ENCODE assay signal across 2 cellular contexts in genomic region chr7:155423337-155424285, GRCh38.
TF ChIP-seq lines count a peak whose summit lies in the region.

No MANE protein-coding gene starts in this region.

TF ChIP-seq in IMR-90, 13 proteins besides CTCF, POLR2A, EP300 and RAD21 (continued from another document):
- no peak for TF ChIP-seq CHD1 (IDR thresholded peaks at IDR 0.05; ENCODE audit: low read depth, low read length)
- TF ChIP-seq MAFK (IDR thresholded peaks at IDR 0.05; ENCODE audit: low read depth, low read length), result no peak
- no peak for TF ChIP-seq NFE2L2 (IDR thresholded peaks at IDR 0.05; ENCODE audit: low read depth, low read length)
- TF ChIP-seq MXI1 (IDR thresholded peaks at IDR 0.05; ENCODE audit: borderline replicate concordance, low read depth, low read length), result no peak
- no peak for TF ChIP-seq RCOR1 (IDR thresholded peaks at IDR 0.05; ENCODE audit: insufficient replicate concordance, low read length)
- TF ChIP-seq, protein P1, sequence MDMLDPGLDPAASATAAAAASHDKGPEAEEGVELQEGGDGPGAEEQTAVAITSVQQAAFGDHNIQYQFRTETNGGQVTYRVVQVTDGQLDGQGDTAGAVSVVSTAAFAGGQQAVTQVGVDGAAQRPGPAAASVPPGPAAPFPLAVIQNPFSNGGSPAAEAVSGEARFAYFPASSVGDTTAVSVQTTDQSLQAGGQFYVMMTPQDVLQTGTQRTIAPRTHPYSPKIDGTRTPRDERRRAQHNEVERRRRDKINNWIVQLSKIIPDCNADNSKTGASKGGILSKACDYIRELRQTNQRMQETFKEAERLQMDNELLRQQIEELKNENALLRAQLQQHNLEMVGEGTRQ (IDR thresholded peaks at IDR 0.05; ENCODE audit: low read depth, low read length), result no peak
- TF ChIP-seq CEBPB (IDR thresholded peaks at IDR 0.05; ENCODE audit: low read depth, low read length), result no peak
- no peak for TF ChIP-seq MAZ (IDR thresholded peaks at IDR 0.05; ENCODE audit: borderline replicate concordance, low read depth, low read length)
- TF ChIP-seq, protein P2, sequence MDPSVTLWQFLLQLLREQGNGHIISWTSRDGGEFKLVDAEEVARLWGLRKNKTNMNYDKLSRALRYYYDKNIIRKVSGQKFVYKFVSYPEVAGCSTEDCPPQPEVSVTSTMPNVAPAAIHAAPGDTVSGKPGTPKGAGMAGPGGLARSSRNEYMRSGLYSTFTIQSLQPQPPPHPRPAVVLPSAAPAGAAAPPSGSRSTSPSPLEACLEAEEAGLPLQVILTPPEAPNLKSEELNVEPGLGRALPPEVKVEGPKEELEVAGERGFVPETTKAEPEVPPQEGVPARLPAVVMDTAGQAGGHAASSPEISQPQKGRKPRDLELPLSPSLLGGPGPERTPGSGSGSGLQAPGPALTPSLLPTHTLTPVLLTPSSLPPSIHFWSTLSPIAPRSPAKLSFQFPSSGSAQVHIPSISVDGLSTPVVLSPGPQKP (IDR thresholded peaks at IDR 0.05; ENCODE audit: borderline replicate concordance, low read depth, low read length), result no peak
- TF ChIP-seq SMC3 (IDR thresholded peaks at IDR 0.05; ENCODE audit: low read depth, low read length), result no peak

TF ChIP-seq in WTC11, 78 proteins besides CTCF, POLR2A, EP300 and RAD21:
- TF ChIP-seq, protein P3, sequence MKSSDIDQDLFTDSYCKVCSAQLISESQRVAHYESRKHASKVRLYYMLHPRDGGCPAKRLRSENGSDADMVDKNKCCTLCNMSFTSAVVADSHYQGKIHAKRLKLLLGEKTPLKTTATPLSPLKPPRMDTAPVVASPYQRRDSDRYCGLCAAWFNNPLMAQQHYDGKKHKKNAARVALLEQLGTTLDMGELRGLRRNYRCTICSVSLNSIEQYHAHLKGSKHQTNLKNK (CRISPR knock-in tag; IDR thresholded peaks at IDR 0.05), result no peak
- TF ChIP-seq NFYB (CRISPR knock-in tag; conservative IDR thresholded peaks at IDR 0.05; ENCODE audit: low read depth), result no peak
- TF ChIP-seq FOXP4 (CRISPR knock-in tag; IDR thresholded peaks at IDR 0.05), result no peak
TF ChIP-seq in WTC11: peak in this region for 0.
